Comparison of ENCODE assay signal across 2 cellular contexts in the genomic region with DNA sequence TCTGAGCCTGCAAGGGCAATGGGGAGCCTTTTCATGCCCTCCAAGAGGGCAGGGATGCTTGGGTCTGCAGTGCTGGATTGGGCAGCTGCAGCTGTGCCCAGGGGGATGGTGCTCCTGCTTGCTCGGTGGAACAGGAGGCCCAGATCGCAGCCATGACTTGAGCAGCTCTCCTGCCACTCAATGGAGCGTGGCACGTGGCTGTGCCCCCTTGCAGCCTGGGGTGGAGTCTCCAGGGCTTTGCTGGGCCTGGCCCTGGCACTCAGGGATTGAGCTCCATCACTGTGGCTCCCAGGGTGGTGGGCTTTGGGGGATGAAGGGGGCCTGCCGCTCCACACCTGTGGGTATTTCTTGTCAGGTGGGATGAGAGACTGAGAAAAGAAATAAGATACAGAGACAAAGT.
TF ChIP-seq lines count a peak whose summit lies in the region.

No MANE protein-coding gene starts in this region.

TF ChIP-seq in H1, 55 proteins besides CTCF, POLR2A, EP300 and RAD21:
- TF ChIP-seq CEBPB (IDR thresholded peaks at IDR 0.05; ENCODE audit: low read depth, low read length) (no peak), SP1 (IDR thresholded peaks at IDR 0.05; ENCODE audit: low read depth, low read length) (no peak), KDM1A (IDR thresholded peaks at IDR 0.05; ENCODE audit: borderline replicate concordance, low read length) (no peak), YY1 (IDR thresholded peaks at IDR 0.05; ENCODE audit: low read depth, low read length) (no peak)

TF ChIP-seq in SK-N-SH treated with all-trans-retinoic acid at 6 μM for 48 hours, 23 proteins besides CTCF, POLR2A, EP300 and RAD21:
- TF ChIP-seq SNAI2 (CRISPR knock-in tag; IDR thresholded peaks at IDR 0.05): no peak
- TF ChIP-seq, protein P1, sequence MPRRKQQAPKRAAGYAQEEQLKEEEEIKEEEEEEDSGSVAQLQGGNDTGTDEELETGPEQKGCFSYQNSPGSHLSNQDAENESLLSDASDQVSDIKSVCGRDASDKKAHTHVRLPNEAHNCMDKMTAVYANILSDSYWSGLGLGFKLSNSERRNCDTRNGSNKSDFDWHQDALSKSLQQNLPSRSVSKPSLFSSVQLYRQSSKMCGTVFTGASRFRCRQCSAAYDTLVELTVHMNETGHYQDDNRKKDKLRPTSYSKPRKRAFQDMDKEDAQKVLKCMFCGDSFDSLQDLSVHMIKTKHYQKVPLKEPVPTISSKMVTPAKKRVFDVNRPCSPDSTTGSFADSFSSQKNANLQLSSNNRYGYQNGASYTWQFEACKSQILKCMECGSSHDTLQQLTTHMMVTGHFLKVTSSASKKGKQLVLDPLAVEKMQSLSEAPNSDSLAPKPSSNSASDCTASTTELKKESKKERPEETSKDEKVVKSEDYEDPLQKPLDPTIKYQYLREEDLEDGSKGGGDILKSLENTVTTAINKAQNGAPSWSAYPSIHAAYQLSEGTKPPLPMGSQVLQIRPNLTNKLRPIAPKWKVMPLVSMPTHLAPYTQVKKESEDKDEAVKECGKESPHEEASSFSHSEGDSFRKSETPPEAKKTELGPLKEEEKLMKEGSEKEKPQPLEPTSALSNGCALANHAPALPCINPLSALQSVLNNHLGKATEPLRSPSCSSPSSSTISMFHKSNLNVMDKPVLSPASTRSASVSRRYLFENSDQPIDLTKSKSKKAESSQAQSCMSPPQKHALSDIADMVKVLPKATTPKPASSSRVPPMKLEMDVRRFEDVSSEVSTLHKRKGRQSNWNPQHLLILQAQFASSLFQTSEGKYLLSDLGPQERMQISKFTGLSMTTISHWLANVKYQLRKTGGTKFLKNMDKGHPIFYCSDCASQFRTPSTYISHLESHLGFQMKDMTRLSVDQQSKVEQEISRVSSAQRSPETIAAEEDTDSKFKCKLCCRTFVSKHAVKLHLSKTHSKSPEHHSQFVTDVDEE (CRISPR knock-in tag; IDR thresholded peaks at IDR 0.05): no peak
- no peak for TF ChIP-seq ZFP30 (CRISPR knock-in tag; IDR thresholded peaks at IDR 0.05)
- no peak for TF ChIP-seq ESRRG (CRISPR knock-in tag; IDR thresholded peaks at IDR 0.05)
- no peak for TF ChIP-seq ZC3H10 (CRISPR knock-in tag; IDR thresholded peaks at IDR 0.05)
- no peak for TF ChIP-seq TCF4 (CRISPR knock-in tag; IDR thresholded peaks at IDR 0.05; ENCODE audit: borderline replicate concordance)
- TF ChIP-seq ZNF70 (CRISPR knock-in tag; IDR thresholded peaks at IDR 0.05): no peak
- TF ChIP-seq ISL1 (CRISPR knock-in tag; IDR thresholded peaks at IDR 0.05): no peak
- no peak for TF ChIP-seq RARB (CRISPR knock-in tag; IDR thresholded peaks at IDR 0.05)
- TF ChIP-seq, protein P2, sequence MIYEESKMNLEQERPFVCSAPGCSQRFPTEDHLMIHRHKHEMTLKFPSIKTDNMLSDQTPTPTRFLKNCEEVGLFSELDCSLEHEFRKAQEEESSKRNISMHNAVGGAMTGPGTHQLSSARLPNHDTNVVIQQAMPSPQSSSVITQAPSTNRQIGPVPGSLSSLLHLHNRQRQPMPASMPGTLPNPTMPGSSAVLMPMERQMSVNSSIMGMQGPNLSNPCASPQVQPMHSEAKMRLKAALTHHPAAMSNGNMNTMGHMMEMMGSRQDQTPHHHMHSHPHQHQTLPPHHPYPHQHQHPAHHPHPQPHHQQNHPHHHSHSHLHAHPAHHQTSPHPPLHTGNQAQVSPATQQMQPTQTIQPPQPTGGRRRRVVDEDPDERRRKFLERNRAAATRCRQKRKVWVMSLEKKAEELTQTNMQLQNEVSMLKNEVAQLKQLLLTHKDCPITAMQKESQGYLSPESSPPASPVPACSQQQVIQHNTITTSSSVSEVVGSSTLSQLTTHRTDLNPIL (CRISPR knock-in tag; IDR thresholded peaks at IDR 0.05; ENCODE audit: low read depth): no peak
- TF ChIP-seq, protein P3, sequence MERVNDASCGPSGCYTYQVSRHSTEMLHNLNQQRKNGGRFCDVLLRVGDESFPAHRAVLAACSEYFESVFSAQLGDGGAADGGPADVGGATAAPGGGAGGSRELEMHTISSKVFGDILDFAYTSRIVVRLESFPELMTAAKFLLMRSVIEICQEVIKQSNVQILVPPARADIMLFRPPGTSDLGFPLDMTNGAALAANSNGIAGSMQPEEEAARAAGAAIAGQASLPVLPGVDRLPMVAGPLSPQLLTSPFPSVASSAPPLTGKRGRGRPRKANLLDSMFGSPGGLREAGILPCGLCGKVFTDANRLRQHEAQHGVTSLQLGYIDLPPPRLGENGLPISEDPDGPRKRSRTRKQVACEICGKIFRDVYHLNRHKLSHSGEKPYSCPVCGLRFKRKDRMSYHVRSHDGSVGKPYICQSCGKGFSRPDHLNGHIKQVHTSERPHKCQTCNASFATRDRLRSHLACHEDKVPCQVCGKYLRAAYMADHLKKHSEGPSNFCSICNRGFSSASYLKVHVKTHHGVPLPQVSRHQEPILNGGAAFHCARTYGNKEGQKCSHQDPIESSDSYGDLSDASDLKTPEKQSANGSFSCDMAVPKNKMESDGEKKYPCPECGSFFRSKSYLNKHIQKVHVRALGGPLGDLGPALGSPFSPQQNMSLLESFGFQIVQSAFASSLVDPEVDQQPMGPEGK (CRISPR knock-in tag; IDR thresholded peaks at IDR 0.05; ENCODE audit: borderline replicate concordance): no peak
- TF ChIP-seq BACH2 (CRISPR knock-in tag; IDR thresholded peaks at IDR 0.05; ENCODE audit: borderline replicate concordance): no peak
- no peak for TF ChIP-seq CSDC2 (CRISPR knock-in tag; IDR thresholded peaks at IDR 0.05)
- TF ChIP-seq ARNTL (CRISPR knock-in tag; IDR thresholded peaks at IDR 0.05; ENCODE audit: borderline replicate concordance, low read depth): no peak
- no peak for TF ChIP-seq ZFP3 (CRISPR knock-in tag; IDR thresholded peaks at IDR 0.05)
- TF ChIP-seq TOX (CRISPR knock-in tag; IDR thresholded peaks at IDR 0.05; ENCODE audit: borderline replicate concordance): no peak
- TF ChIP-seq ZNF8 (CRISPR knock-in tag; IDR thresholded peaks at IDR 0.05): no peak
- no peak for TF ChIP-seq GLIS3 (CRISPR knock-in tag; IDR thresholded peaks at IDR 0.05)
- TF ChIP-seq, protein P4, sequence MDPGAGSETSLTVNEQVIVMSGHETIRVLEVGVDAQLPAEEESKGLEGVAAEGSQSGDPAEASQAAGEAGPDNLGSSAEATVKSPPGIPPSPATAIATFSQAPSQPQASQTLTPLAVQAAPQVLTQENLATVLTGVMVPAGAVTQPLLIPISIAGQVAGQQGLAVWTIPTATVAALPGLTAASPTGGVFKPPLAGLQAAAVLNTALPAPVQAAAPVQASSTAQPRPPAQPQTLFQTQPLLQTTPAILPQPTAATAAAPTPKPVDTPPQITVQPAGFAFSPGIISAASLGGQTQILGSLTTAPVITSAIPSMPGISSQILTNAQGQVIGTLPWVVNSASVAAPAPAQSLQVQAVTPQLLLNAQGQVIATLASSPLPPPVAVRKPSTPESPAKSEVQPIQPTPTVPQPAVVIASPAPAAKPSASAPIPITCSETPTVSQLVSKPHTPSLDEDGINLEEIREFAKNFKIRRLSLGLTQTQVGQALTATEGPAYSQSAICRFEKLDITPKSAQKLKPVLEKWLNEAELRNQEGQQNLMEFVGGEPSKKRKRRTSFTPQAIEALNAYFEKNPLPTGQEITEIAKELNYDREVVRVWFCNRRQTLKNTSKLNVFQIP (CRISPR knock-in tag; IDR thresholded peaks at IDR 0.05; ENCODE audit: borderline replicate concordance, low read depth): no peak
TF ChIP-seq in SK-N-SH treated with all-trans-retinoic acid at 6 μM for 48 hours: peak in this region for 0.
